In genomic region chr3:184345678-184346144, GRCh38 we compare ENCODE assay signal across 1 cellular context.
TF ChIP-seq lines count a peak whose summit lies in the region.

No MANE protein-coding gene starts in this region.

TF ChIP-seq in GM12878, 131 proteins besides CTCF, POLR2A, EP300 and RAD21:
- TF ChIP-seq PBX3 (IDR thresholded peaks at IDR 0.05; ENCODE audit: insufficient replicate concordance, low read depth, low read length) (peak; percentile 69), IKZF2 (IDR thresholded peaks at IDR 0.05) (no peak), PKNOX1 (IDR thresholded peaks at IDR 0.05) (peak; percentile 90)
TF ChIP-seq in GM12878: peak in this region for 2.
